23 cellular contexts compared by ENCODE assay signal in the genomic region with DNA sequence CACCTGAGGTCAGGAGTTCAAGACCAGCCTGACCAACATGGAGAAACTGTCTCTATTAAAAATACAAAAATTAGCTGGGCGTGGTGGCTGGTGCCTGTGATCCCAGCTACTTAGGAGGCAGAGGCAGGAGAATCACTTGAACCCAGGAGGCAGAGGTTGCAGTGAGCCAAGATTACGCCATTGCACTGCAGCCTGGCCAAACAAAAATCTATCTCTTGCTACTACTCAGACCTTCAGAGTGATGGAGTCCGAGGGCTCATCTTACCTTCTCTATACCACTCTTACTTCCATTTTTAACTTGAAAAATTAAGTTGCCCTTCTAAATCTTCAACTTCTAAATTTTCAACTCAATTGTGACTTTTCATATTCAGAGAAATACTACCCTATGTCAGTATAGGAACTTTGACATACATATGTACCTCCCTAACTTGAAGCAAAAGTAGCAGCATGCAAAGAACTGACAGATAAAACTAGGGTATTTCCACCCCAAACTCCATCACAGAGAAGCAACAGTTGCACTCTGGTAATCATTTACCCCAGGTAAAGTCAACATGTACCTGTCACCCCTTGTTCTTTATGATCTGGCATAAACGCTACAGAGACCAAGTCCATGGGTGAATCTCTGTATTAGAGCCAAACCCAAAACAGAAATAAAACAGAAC. TPM values are rescaled to one million over a fixed set of nuclear protein-coding genes. Genes with fewer than 3 reads are reported as not detected.
A peak's percentile ranks its signal among the peaks of the same experiment; 100 is the strongest.
DNase-seq lines count a peak whose midpoint lies in the region; ATAC-seq and TF ChIP-seq lines count a peak whose summit lies in the region.
"Had no signal": no experiment of that assay in that cellular context is flagged by ENCODE, and none has a peak within 500 bp of the region (broad histone marks: within the 10 kb centered on the region; RNA-seq: fewer than 3 reads in every experiment).

No MANE protein-coding gene starts in this region.

- no peak for TF ChIP-seq POLR2A in gastrocnemius medialis (IDR thresholded peaks at IDR 0.05)

- H3K4me1 ChIP-seq in gastrocnemius medialis = peaks cover 51 to 67% of the 10 kb centered on the region in 2 donors

- H3K4me3 ChIP-seq in gastrocnemius medialis = no peak overlapping the region
- H3K4me3 ChIP-seq: coronary artery, lower lobe of right lung, upper lobe of left lung had no signal

- peak overlapping the region; percentile 44 to 67 (median 58) for H3K27ac ChIP-seq in gastrocnemius medialis
- H3K27ac ChIP-seq: coronary artery, lower lobe of right lung had no signal

- CTCF ChIA-PET in WTC11 (lab: Charles Lee) = no interaction called here

- no peaks in the 10 kb centered on the region for H3K9me3 Mint-ChIP-seq in WTC11
- H3K9me3 Mint-ChIP-seq: IgD-negative memory B cell; stimulated activated naive CD8-positive, alpha-beta T cell treated with anti-CD3 and anti-CD28 coated beads, Interleukin-15, amount 100 ng/mL, for 72 hours had no signal

- H3K27ac Mint-ChIP-seq in WTC11 = 0 out of 2 replicates have a peak overlapping the region, but pooled peaks have one; percentile 45
- H3K27ac Mint-ChIP-seq: stimulated activated naive CD8-positive, alpha-beta T cell treated with anti-CD3 and anti-CD28 coated beads, Interleukin-15, amount 100 ng/mL, for 72 hours had no signal

- H3K36me3 Mint-ChIP-seq in WTC11 = peaks cover 50% of the 10 kb centered on the region

- no peaks in the 10 kb centered on the region for H3K27me3 Mint-ChIP-seq in WTC11 (ENCODE audit: low read depth)
- H3K27me3 Mint-ChIP-seq: IgD-negative memory B cell; stimulated activated naive CD8-positive, alpha-beta T cell treated with anti-CD3 and anti-CD28 coated beads, Interleukin-15, amount 100 ng/mL, for 72 hours had no signal

- H3K9me3 ChIP-seq in gastrocnemius medialis = no peaks in the 10 kb centered on the region
- H3K9me3 ChIP-seq: lower lobe of right lung, upper lobe of left lung had no signal

- ATAC-seq in WTC11 (peak; percentile 42), left colon (peak; percentile 69), gastrocnemius medialis (no peak), GM19023 (IDR thresholded peaks at IDR 0.05; ENCODE audit: unreplicated experiment) (no peak), HG02588 (IDR thresholded peaks at IDR 0.05; ENCODE audit: unreplicated experiment) (no peak)
- ATAC-seq: activated CD4-positive, CD25-positive, alpha-beta regulatory T cell treated with anti-CD3 and anti-CD28 coated beads, Interleukin-2, amount 50 U/mL, for 24 hours; stimulated activated naive CD8-positive, alpha-beta T cell treated with anti-CD3 and anti-CD28 coated beads, Interleukin-15, amount 100 ng/mL, for 72 hours had no signal

- no peak overlapping the region for H3K4me3 Mint-ChIP-seq in WTC11
- H3K4me3 Mint-ChIP-seq: IgD-negative memory B cell; stimulated activated naive CD8-positive, alpha-beta T cell treated with anti-CD3 and anti-CD28 coated beads, Interleukin-15, amount 100 ng/mL, for 72 hours had no signal

- no peaks in the 10 kb centered on the region for H3K27me3 ChIP-seq in gastrocnemius medialis
- H3K27me3 ChIP-seq: upper lobe of left lung had no signal

- POLR2A ChIA-PET in WTC11 (lab: Charles Lee) = no interaction called here

- H3K4me1 Mint-ChIP-seq in WTC11 = peaks cover 4% of the 10 kb centered on the region; the same call in 1 of the 2 replicates

- TF ChIP-seq CTCF in WTC11 (IDR thresholded peaks at IDR 0.05) (no peak), gastrocnemius medialis (IDR thresholded peaks at IDR 0.05 in 4 of 5, conservative IDR thresholded peaks at IDR 0.05 in 1 of 5) (no peak)

- in situ Hi-C loops in gastrocnemius medialis (cut with MboI; ENCODE audit: low sequenced_read_pairs in 4 of 4) = no loop called here

- H3K36me3 ChIP-seq in gastrocnemius medialis = peaks cover 18 to 58% of the 10 kb centered on the region in 2 donors

- intact Hi-C loops in left colon (cut with DNase I, micrococcal nuclease) (no loop called here), gastrocnemius medialis (cut with DNase I; ENCODE audit: low total_unique reads) (no loop called here)

- peak; percentile 43 for DNase-seq in DMS53 (lab: John Stamatoyannopoulos, UW)
- DNase-seq in DMS53 treated with DMSO at 0.1 percent for 48 hours (lab: John Stamatoyannopoulos, UW; ENCODE audit: unreplicated experiment) = no peak
- no peak for DNase-seq in WTC11 (ENCODE audit: low spot score)
- no peak for DNase-seq in left colon
- no peak for DNase-seq in gastrocnemius medialis
- DNase-seq in activated CD4-positive, alpha-beta T cell treated with anti-CD3 and anti-CD28 coated beads, Interleukin-2, amount 50 U/mL, for 48 hours = no peak
- DNase-seq: 8988T; activated naive CD4-positive, alpha-beta T cell; C1 segment of cervical spinal cord; DMS79; lower lobe of right lung; MV-4-11; NCI-H2029; NCI-H510A treated with DMSO at 0.1 percent for 48 hours; SHP77; stimulated activated naive CD8-positive, alpha-beta T cell treated with anti-CD3 and anti-CD28 coated beads, Interleukin-15, amount 100 ng/mL, for 72 hours; T-helper 2 cell; upper lobe of left lung had no signal

TF ChIP-seq in WTC11, 78 proteins besides CTCF, POLR2A, EP300 and RAD21 (continues in another document):
- TF ChIP-seq PRRX2 (CRISPR knock-in tag; IDR thresholded peaks at IDR 0.05) = peak; percentile 10; the same call in 1 of the 2 replicates
- TF ChIP-seq CREM (CRISPR knock-in tag; IDR thresholded peaks at IDR 0.05) = no peak
- TF ChIP-seq, protein P1, sequence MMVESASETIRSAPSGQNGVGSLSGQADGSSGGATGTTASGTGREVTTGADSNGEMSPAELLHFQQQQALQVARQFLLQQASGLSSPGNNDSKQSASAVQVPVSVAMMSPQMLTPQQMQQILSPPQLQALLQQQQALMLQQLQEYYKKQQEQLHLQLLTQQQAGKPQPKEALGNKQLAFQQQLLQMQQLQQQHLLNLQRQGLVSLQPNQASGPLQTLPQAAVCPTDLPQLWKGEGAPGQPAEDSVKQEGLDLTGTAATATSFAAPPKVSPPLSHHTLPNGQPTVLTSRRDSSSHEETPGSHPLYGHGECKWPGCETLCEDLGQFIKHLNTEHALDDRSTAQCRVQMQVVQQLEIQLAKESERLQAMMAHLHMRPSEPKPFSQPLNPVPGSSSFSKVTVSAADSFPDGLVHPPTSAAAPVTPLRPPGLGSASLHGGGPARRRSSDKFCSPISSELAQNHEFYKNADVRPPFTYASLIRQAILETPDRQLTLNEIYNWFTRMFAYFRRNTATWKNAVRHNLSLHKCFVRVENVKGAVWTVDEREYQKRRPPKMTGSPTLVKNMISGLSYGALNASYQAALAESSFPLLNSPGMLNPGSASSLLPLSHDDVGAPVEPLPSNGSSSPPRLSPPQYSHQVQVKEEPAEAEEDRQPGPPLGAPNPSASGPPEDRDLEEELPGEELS (CRISPR knock-in tag; IDR thresholded peaks at IDR 0.05) = no peak
- no peak for TF ChIP-seq TCF7 (CRISPR knock-in tag; IDR thresholded peaks at IDR 0.05; ENCODE audit: low read depth)
- TF ChIP-seq, protein P2, sequence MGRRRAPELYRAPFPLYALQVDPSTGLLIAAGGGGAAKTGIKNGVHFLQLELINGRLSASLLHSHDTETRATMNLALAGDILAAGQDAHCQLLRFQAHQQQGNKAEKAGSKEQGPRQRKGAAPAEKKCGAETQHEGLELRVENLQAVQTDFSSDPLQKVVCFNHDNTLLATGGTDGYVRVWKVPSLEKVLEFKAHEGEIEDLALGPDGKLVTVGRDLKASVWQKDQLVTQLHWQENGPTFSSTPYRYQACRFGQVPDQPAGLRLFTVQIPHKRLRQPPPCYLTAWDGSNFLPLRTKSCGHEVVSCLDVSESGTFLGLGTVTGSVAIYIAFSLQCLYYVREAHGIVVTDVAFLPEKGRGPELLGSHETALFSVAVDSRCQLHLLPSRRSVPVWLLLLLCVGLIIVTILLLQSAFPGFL (CRISPR knock-in tag; IDR thresholded peaks at IDR 0.05; ENCODE audit: borderline replicate concordance) = no peak
- TF ChIP-seq ZNF396 (CRISPR knock-in tag; IDR thresholded peaks at IDR 0.05; ENCODE audit: borderline replicate concordance) = no peak
- TF ChIP-seq, protein P3, sequence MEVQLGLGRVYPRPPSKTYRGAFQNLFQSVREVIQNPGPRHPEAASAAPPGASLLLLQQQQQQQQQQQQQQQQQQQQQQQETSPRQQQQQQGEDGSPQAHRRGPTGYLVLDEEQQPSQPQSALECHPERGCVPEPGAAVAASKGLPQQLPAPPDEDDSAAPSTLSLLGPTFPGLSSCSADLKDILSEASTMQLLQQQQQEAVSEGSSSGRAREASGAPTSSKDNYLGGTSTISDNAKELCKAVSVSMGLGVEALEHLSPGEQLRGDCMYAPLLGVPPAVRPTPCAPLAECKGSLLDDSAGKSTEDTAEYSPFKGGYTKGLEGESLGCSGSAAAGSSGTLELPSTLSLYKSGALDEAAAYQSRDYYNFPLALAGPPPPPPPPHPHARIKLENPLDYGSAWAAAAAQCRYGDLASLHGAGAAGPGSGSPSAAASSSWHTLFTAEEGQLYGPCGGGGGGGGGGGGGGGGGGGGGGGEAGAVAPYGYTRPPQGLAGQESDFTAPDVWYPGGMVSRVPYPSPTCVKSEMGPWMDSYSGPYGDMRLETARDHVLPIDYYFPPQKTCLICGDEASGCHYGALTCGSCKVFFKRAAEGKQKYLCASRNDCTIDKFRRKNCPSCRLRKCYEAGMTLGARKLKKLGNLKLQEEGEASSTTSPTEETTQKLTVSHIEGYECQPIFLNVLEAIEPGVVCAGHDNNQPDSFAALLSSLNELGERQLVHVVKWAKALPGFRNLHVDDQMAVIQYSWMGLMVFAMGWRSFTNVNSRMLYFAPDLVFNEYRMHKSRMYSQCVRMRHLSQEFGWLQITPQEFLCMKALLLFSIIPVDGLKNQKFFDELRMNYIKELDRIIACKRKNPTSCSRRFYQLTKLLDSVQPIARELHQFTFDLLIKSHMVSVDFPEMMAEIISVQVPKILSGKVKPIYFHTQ (CRISPR knock-in tag; IDR thresholded peaks at IDR 0.05) = peak; percentile 25; the same call in 1 of the 2 replicates
- TF ChIP-seq, protein P4, sequence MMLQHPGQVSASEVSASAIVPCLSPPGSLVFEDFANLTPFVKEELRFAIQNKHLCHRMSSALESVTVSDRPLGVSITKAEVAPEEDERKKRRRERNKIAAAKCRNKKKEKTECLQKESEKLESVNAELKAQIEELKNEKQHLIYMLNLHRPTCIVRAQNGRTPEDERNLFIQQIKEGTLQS (CRISPR knock-in tag; conservative IDR thresholded peaks at IDR 0.05) = no peak

RNA-seq across cellular contexts. Expression of a gene that starts 11.4 kb away (rescaled TPM):
- total RNA-seq in WTC11 (2021) = 137 to 141 TPM (median 138 TPM) in 3 replicates
- total RNA-seq in left colon = 100 to 1,000 TPM; 105 to 161 TPM
- total RNA-seq in gastrocnemius medialis = 1,000 to 10,000 TPM in 1 of 4 donors, 100 to 1,000 TPM in 3; 316 to 2,069 (median 561) TPM

Comparison
In these comparisons a context has a peak if more than half of its experiments do, and no peak if none do; other contexts are left out.
1. ATAC-seq: peak in WTC11 (single experiment) and left colon (single experiment); none in gastrocnemius medialis (0 of 2), GM19023 (single experiment) and HG02588 (single experiment).